17 cellular contexts compared by ENCODE assay signal in genomic region chr18:70709124-70709523, GRCh38.
"Had no signal": no experiment of that assay in that cellular context is flagged by ENCODE, and none has a peak within 500 bp of the region (broad histone marks: within the 10 kb centered on the region; RNA-seq: fewer than 3 reads in every experiment).

No MANE protein-coding gene starts in this region.

- H3K4me1 Mint-ChIP-seq: neural crest cell had no signal

- ATAC-seq: natural killer cell had no signal

- H3K4me3 Mint-ChIP-seq: natural killer cell, neural crest cell had no signal

- H3K27ac Mint-ChIP-seq: natural killer cell had no signal

- H3K36me3 Mint-ChIP-seq: natural killer cell had no signal

- DNase-seq: cortex of kidney; dorsolateral prefrontal cortex; effector CD8-positive, alpha-beta T cell; foreskin melanocyte; head of caudate nucleus; hippocampal formation; mesendoderm; natural killer cell; posterior cingulate gyrus; sigmoid colon; stimulated activated CD4-positive, alpha-beta T cell treated with anti-CD3 and anti-CD28 coated beads, Interleukin-2, amount 100 ng/mL, for 24 hours; stimulated activated CD4-positive, alpha-beta T cell treated with anti-CD3 and anti-CD28 coated beads, Interleukin-4, amount 100 ng/mL, for 4 hours; stimulated activated naive CD4-positive, alpha-beta T cell; stomach; substantia nigra; transverse colon had no signal
